Comparison of ENCODE assay signal across 1 cellular context in the genomic region with DNA sequence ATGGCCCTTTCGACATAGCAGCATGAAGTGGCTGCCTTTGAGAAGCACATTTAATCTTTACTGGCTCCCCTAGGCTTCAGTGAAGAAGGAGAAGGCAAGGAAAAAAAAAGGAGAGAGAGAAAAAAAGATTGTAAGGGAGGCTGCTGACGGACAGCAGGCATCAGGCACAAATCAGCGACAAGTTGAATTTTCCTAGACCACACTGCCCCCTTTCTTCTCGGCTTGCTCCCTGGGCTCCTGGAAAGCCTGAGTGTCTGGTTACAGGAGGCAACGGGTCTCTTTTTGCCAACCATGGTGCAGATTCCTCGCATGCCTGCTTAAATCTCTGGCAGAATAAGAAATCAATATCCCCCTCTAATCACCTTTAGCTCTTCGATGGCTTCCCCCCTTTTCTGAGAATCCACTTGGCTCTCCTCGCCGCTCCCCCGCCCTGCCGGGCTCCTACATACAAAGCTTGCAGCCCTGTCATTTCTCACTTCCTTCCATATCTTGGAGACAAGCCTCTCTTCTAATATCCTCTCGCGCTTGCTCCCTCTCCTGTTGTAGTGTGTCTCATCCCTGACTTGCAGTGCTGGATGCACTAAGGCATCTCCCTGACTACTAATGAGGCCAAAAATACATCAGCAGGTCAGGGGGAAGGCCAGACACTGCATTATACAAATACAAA.
TF ChIP-seq lines count a peak whose summit lies in the region.

No MANE protein-coding gene starts in this region.

TF ChIP-seq in IMR-90, 13 proteins besides CTCF, POLR2A, EP300 and RAD21 (continued from another document):
- no peak for TF ChIP-seq MXI1 (IDR thresholded peaks at IDR 0.05; ENCODE audit: borderline replicate concordance, low read depth, low read length)
- no peak for TF ChIP-seq BHLHE40 (IDR thresholded peaks at IDR 0.05; ENCODE audit: low read depth, low read length)
- peak; percentile 21; the same call in 1 of the 2 replicates for TF ChIP-seq SMC3 (IDR thresholded peaks at IDR 0.05; ENCODE audit: low read depth, low read length)
- TF ChIP-seq NFE2L2 (IDR thresholded peaks at IDR 0.05; ENCODE audit: low read depth, low read length) = no peak
- TF ChIP-seq MAFK (IDR thresholded peaks at IDR 0.05; ENCODE audit: low read depth, low read length) = no peak
- TF ChIP-seq FOS (IDR thresholded peaks at IDR 0.05; ENCODE audit: low read depth, low read length) = no peak
